In the genomic region with DNA sequence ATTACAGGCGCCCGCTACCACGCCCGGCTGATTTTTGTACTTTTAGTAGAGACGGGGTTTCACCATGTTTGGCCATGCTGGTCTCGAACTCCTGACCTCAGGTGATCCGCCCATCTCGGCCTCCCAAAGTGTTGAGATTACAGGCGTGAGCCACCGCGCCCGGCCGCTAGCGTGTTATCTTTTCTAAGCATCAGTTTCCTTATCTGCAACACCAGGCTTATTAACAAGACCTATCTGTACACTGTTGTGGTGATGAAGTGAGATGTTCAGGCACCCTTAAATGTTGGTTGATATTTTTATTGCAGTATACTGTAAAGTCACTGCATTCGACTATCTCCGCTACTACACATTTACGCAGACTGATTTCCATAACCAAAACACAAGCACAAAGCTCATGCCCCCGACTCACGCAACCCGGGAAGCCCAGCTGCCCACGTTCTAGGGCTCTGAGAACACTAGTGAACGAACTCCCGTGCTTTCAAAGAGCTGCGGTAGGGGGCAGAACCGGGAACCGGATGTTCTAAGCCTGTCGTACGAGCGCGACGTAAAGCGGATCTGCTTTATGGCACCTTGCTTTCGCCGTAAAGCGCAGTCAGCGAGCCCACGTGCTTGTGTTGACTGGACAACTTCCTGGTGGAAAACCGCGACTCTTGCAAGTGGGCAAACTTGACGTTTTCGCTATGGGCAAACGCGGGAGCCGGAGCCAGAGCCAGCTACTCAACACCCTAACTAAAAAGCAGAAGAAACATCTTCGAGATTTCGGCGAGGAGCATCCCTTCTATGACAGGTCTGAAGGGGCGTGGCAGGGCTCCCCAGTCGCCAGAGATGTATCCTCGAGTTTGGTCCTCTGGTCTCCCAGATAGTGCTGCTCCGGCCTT, we compare ENCODE assay signal across 1 cellular context.
TF ChIP-seq lines count a peak whose summit lies in the region.

Gene UTP25, plus strand, starts transcription at position 589 of the 878 bp plus-strand sequence. Its CDS starts 92 bp downstream, at position 681.

TF ChIP-seq in K562, 482 proteins besides CTCF, POLR2A, EP300 and RAD21 (continued from another document and continues in another):
- peak; percentile 44 to 63; a peak in 1 of 4 replicates for TF ChIP-seq UBTF (IDR thresholded peaks at IDR 0.05; ENCODE audit: borderline replicate concordance in 1 of 2, low read depth in 2 of 2, low read length in 2 of 2)
- TF ChIP-seq PHB (CRISPR knock-in tag; IDR thresholded peaks at IDR 0.05): no peak
- TF ChIP-seq SAP30 (IDR thresholded peaks at IDR 0.05; ENCODE audit: borderline replicate concordance, insufficient read depth, low read depth, low read length, poor library complexity, severe bottlenecking): peak; percentile 100
- peak; percentile 83 for TF ChIP-seq TBP (optimal IDR thresholded peaks at IDR 0.05; ENCODE audit: low read depth, low read length)
- peak; percentile 60; the same call in 1 of the 2 replicates for TF ChIP-seq VEZF1 (CRISPR knock-in tag; IDR thresholded peaks at IDR 0.05)
- TF ChIP-seq NFRKB (IDR thresholded peaks at IDR 0.05; ENCODE audit: low read depth): no peak
- TF ChIP-seq HDAC8 (tag; IDR thresholded peaks at IDR 0.05): no peak
- peak; percentile 84; the same call in 1 of the 2 replicates for TF ChIP-seq FOXK1 (CRISPR knock-in tag; IDR thresholded peaks at IDR 0.05; ENCODE audit: borderline replicate concordance)
- no peak for TF ChIP-seq ARHGAP35 (IDR thresholded peaks at IDR 0.05; ENCODE audit: partially characterized antibody)
- no peak for TF ChIP-seq ZNF668 (CRISPR knock-in tag; IDR thresholded peaks at IDR 0.05)
- no peak for TF ChIP-seq NEUROD1 (IDR thresholded peaks at IDR 0.05; ENCODE audit: borderline replicate concordance, low read depth, low read length, partially characterized antibody)
- TF ChIP-seq ZBTB17 (CRISPR knock-in tag; IDR thresholded peaks at IDR 0.05): peak; percentile 67; the same call in 1 of the 2 replicates
- TF ChIP-seq KLF1 (tag; IDR thresholded peaks at IDR 0.05): peak; percentile 60; the same call in 1 of the 2 replicates
- TF ChIP-seq RCOR1 (IDR thresholded peaks at IDR 0.05; ENCODE audit: borderline replicate concordance in 1 of 2, low read depth in 2 of 2, low read length in 2 of 2): 0 out of 4 replicates have a peak, but pooled peaks of 1 of the 2 experiments have one; percentile 14
- no peak for TF ChIP-seq ZNF444 (CRISPR knock-in tag; IDR thresholded peaks at IDR 0.05)
- TF ChIP-seq HDAC2 (IDR thresholded peaks at IDR 0.05): peak; percentile 99
- TF ChIP-seq, protein P1, sequence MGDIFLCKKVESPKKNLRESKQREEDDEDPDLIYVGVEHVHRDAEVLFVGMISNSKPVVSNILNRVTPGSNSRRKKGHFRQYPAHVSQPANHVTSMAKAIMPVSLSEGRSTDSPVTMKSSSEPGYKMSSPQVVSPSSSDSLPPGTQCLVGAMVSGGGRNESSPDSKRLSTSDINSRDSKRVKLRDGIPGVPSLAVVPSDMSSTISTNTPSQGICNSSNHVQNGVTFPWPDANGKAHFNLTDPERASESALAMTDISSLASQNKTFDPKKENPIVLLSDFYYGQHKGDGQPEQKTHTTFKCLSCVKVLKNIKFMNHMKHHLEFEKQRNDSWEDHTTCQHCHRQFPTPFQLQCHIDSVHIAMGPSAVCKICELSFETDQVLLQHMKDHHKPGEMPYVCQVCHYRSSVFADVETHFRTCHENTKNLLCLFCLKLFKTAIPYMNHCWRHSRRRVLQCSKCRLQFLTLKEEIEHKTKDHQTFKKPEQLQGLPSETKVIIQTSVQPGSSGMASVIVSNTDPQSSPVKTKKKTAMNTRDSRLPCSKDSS (IDR thresholded peaks at IDR 0.05; ENCODE audit: low read depth, partially characterized antibody): no peak
- peak; percentile 72 for TF ChIP-seq CTBP1 (IDR thresholded peaks at IDR 0.05; ENCODE audit: borderline replicate concordance)
- TF ChIP-seq, protein P2, sequence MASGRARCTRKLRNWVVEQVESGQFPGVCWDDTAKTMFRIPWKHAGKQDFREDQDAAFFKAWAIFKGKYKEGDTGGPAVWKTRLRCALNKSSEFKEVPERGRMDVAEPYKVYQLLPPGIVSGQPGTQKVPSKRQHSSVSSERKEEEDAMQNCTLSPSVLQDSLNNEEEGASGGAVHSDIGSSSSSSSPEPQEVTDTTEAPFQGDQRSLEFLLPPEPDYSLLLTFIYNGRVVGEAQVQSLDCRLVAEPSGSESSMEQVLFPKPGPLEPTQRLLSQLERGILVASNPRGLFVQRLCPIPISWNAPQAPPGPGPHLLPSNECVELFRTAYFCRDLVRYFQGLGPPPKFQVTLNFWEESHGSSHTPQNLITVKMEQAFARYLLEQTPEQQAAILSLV (tag; IDR thresholded peaks at IDR 0.05): no peak
- peak; percentile 78 for TF ChIP-seq TOE1 (IDR thresholded peaks at IDR 0.05; ENCODE audit: borderline replicate concordance)
- no peak for TF ChIP-seq TOE1 (CRISPR knock-in tag; IDR thresholded peaks at IDR 0.05; ENCODE audit: borderline replicate concordance, low read depth)
- no peak for TF ChIP-seq EWSR1 (IDR thresholded peaks at IDR 0.05; ENCODE audit: borderline replicate concordance, low read depth, partially characterized antibody)
- TF ChIP-seq SMAD1 (IDR thresholded peaks at IDR 0.05; ENCODE audit: low read depth, low read length, partially characterized antibody): no peak
- TF ChIP-seq SIN3A (IDR thresholded peaks at IDR 0.05; ENCODE audit: borderline replicate concordance in 2 of 2, control insufficient read depth in 1 of 2, low read depth in 2 of 2, low read length in 2 of 2): peak; percentile 98 to 100
- no peak for TF ChIP-seq ZNF232 (CRISPR knock-in tag; IDR thresholded peaks at IDR 0.05)
- TF ChIP-seq ZNF655 (CRISPR knock-in tag; IDR thresholded peaks at IDR 0.05): no peak
- no peak for TF ChIP-seq CHD1 (IDR thresholded peaks at IDR 0.05; ENCODE audit: low read length)
- no peak for TF ChIP-seq KHSRP (IDR thresholded peaks at IDR 0.05)
- 0 out of 2 replicates have a peak, but pooled peaks have one; percentile 90 for TF ChIP-seq CBFB (CRISPR knock-in tag; IDR thresholded peaks at IDR 0.05)
- no peak for TF ChIP-seq RBM14 (IDR thresholded peaks at IDR 0.05; ENCODE audit: borderline replicate concordance, insufficient read depth, low read depth, low read length)
- TF ChIP-seq, protein P3, sequence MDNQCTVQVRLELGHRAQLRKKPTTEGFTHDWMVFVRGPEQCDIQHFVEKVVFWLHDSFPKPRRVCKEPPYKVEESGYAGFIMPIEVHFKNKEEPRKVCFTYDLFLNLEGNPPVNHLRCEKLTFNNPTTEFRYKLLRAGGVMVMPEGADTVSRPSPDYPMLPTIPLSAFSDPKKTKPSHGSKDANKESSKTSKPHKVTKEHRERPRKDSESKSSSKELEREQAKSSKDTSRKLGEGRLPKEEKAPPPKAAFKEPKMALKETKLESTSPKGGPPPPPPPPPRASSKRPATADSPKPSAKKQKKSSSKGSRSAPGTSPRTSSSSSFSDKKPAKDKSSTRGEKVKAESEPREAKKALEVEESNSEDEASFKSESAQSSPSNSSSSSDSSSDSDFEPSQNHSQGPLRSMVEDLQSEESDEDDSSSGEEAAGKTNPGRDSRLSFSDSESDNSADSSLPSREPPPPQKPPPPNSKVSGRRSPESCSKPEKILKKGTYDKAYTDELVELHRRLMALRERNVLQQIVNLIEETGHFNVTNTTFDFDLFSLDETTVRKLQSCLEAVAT (IDR thresholded peaks at IDR 0.05): no peak
- TF ChIP-seq NR2C2 (CRISPR knock-in tag; IDR thresholded peaks at IDR 0.05): peak; percentile 34; the same call in 1 of the 2 replicates
- TF ChIP-seq NR2C2 (tag; IDR thresholded peaks at IDR 0.05): no peak; the same call in none of the 2 replicates
- TF ChIP-seq ERF (CRISPR knock-in tag; IDR thresholded peaks at IDR 0.05): 0 out of 2 replicates have a peak, but pooled peaks have one; percentile 22
- TF ChIP-seq CHAMP1 (IDR thresholded peaks at IDR 0.05): peak; percentile 77; the same call in 1 of the 2 replicates
- TF ChIP-seq MAZ (CRISPR knock-in tag; conservative IDR thresholded peaks at IDR 0.05 in 1 of 2, IDR thresholded peaks at IDR 0.05 in 1 of 2): peak; percentile 55 to 60; a peak in 3 of 4 replicates
- 0 out of 2 replicates have a peak, but pooled peaks have one; percentile 18 for TF ChIP-seq RUNX1 (IDR thresholded peaks at IDR 0.05; ENCODE audit: low read depth)
- TF ChIP-seq BCL6 (CRISPR knock-in tag; IDR thresholded peaks at IDR 0.05): no peak
- peak; percentile 60; the same call in 1 of the 2 replicates for TF ChIP-seq ESRRA (IDR thresholded peaks at IDR 0.05; ENCODE audit: borderline replicate concordance, low read depth)
- TF ChIP-seq, protein P4, sequence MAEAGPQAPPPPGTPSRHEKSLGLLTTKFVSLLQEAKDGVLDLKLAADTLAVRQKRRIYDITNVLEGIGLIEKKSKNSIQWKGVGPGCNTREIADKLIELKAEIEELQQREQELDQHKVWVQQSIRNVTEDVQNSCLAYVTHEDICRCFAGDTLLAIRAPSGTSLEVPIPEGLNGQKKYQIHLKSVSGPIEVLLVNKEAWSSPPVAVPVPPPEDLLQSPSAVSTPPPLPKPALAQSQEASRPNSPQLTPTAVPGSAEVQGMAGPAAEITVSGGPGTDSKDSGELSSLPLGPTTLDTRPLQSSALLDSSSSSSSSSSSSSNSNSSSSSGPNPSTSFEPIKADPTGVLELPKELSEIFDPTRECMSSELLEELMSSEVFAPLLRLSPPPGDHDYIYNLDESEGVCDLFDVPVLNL (CRISPR knock-in tag; IDR thresholded peaks at IDR 0.05; ENCODE audit: low read depth): no peak
- TF ChIP-seq SRSF3 (IDR thresholded peaks at IDR 0.05; ENCODE audit: insufficient read depth, low read length): no peak
- no peak for TF ChIP-seq SMARCB1 (IDR thresholded peaks at IDR 0.05; ENCODE audit: insufficient read length, low read depth)
- no peak for TF ChIP-seq SP2 (IDR thresholded peaks at IDR 0.05; ENCODE audit: extremely low read depth, low read depth, low read length, poor library complexity, severe bottlenecking)
- TF ChIP-seq SMC3 (conservative IDR thresholded peaks at IDR 0.05; ENCODE audit: insufficient read depth, low read depth, low read length): no peak
- peak; percentile 61 for TF ChIP-seq NUFIP1 (IDR thresholded peaks at IDR 0.05; ENCODE audit: partially characterized antibody)
- no peak for TF ChIP-seq RFX7 (CRISPR knock-in tag; IDR thresholded peaks at IDR 0.05)
- no peak for TF ChIP-seq HMG20B (CRISPR knock-in tag; IDR thresholded peaks at IDR 0.05)
- TF ChIP-seq KDM1A (IDR thresholded peaks at IDR 0.05): peak; percentile 91 to 92
- TF ChIP-seq HNRNPLL (IDR thresholded peaks at IDR 0.05; ENCODE audit: low read depth, low read length, poor library complexity, severe bottlenecking): peak; percentile 81
- TF ChIP-seq ARNT (IDR thresholded peaks at IDR 0.05): peak in 1 of 2 experiments; percentile 84; a peak in 2 of 4 replicates
- TF ChIP-seq MCM3 (IDR thresholded peaks at IDR 0.05): no peak
- TF ChIP-seq ZNF263 (CRISPR knock-in tag; IDR thresholded peaks at IDR 0.05; ENCODE audit: borderline replicate concordance): no peak
- TF ChIP-seq ZNF431 (CRISPR knock-in tag; IDR thresholded peaks at IDR 0.05): no peak; the same call in 1 of the 2 replicates
- no peak for TF ChIP-seq ZNF830 (CRISPR knock-in tag; IDR thresholded peaks at IDR 0.05)
- peak; percentile 85 for TF ChIP-seq PHF20 (IDR thresholded peaks at IDR 0.05; ENCODE audit: partially characterized antibody)
